In genomic region chr1:45884700-45885099, GRCh38 we compare ENCODE assay signal across 25 cellular contexts.
A peak's percentile ranks its signal among the peaks of the same experiment; 100 is the strongest.
DNase-seq lines count a peak whose midpoint lies in the region; ATAC-seq, FAIRE-seq and TF ChIP-seq lines count a peak whose summit lies in the region.
"Had no signal": no experiment of that assay in that cellular context is flagged by ENCODE, and none has a peak within 500 bp of the region (broad histone marks: within the 10 kb centered on the region; RNA-seq: fewer than 3 reads in every experiment).

No MANE protein-coding gene starts in this region.

- H3K27ac ChIP-seq in PC-3 (ENCODE audit: low read length) (peak overlapping the region; percentile 54), psoas muscle (peak overlapping the region; percentile 73)
- H3K27ac ChIP-seq: BLaER1, body of pancreas, RWPE1, tibial nerve had no signal

- H3K4me2 ChIP-seq in PC-3 (ENCODE audit: low read length), result peak overlapping the region; percentile 25
- H3K4me2 ChIP-seq: BLaER1 had no signal

- intact Hi-C loops in PC-3 (cut with micrococcal nuclease) (loop anchor here (1.0 to 10.0 kb wide), 5 partner anchors 8 to 294 kb away; partner anchors contain the start of genes GPBP1L1 and TMEM69), psoas muscle (cut with DNase I) (no loop called here)

- no peak overlapping the region for H3K4me3 ChIP-seq in PC-3 (ENCODE audit: low read length)
- peak overlapping the region; percentile 41 for H3K4me3 ChIP-seq in psoas muscle
- H3K4me3 ChIP-seq: BLaER1, body of pancreas, MG63, tibial nerve had no signal

- H3K9me2 ChIP-seq in PC-3 (replicated peaks; ENCODE audit: low read length), result no peaks in the 10 kb centered on the region

- H3K36me3 ChIP-seq in PC-3 (ENCODE audit: low read depth, low read length) (no peaks in the 10 kb centered on the region), psoas muscle (ENCODE audit: insufficient read depth in 1 of 2, low read depth in 1 of 2) (no peaks in the 10 kb centered on the region)
- H3K36me3 ChIP-seq: BLaER1, MG63, tibial nerve had no signal

- 96 to 98% (median 97%) methylated on average over 1 of the region's 1 CpG for WGBS in psoas muscle, 3 donors

- no peaks in the 10 kb centered on the region for H3K9me3 ChIP-seq in PC-3 (ENCODE audit: low read length)
- H3K9me3 ChIP-seq in psoas muscle, result no peaks in the 10 kb centered on the region
- H3K9me3 ChIP-seq: BLaER1, body of pancreas, MG63, tibial nerve had no signal

- ATAC-seq in PC-3 (peak; percentile 98), esophagus mucosa (peak; percentile 57), psoas muscle (peak; percentile 59 to 75 (median 72)), GM19452 (IDR thresholded peaks at IDR 0.05; ENCODE audit: unreplicated experiment) (no peak), GM21447 (IDR thresholded peaks at IDR 0.05; ENCODE audit: unreplicated experiment) (no peak)
- ATAC-seq: activated CD8-positive, alpha-beta T cell treated with anti-CD3 and anti-CD28 coated beads for 36 hours; body of pancreas had no signal

- DNase-seq in HFFc6, result no peak
- peak; percentile 83 for DNase-seq in PC-3
- no peak for DNase-seq in psoas muscle
- DNase-seq in NCI-H446 treated with DMSO at 0.1 percent for 48 hours (lab: John Stamatoyannopoulos, UW), result no peak
- no peak for DNase-seq in D721Med (ENCODE audit: insufficient read length, low spot score)
- DNase-seq: activated CD8-positive, alpha-beta T cell treated with anti-CD3 and anti-CD28 coated beads for 36 hours; activated T-cell treated with anti-CD3 and anti-CD28 coated beads, Interleukin-2, amount 50 U/mL, for 48 hours; body of pancreas; erythroblast; GF-D8; H9; MG63; NCI-H2029; NCI-H82; stimulated activated naive CD4-positive, alpha-beta T cell had no signal

- no peaks in the 10 kb centered on the region for H3K79me2 ChIP-seq in PC-3 (ENCODE audit: low read length)

- no peak overlapping the region for H3K4me3 Mint-ChIP-seq in HFFc6
- H3K4me3 Mint-ChIP-seq: activated CD8-positive, alpha-beta T cell treated with anti-CD3 and anti-CD28 coated beads for 36 hours; activated naive CD4-positive, alpha-beta T cell treated with anti-CD3 and anti-CD28 coated beads, Interleukin-2, amount 50 U/mL, for 24 hours; dendritic cell treated with granulocyte-macrophage colony-stimulating factor and Interleukin-4, amounts not matched to agents 40 ng/mL and 50 ng/mL, for 4 days; H9 had no signal

- TF ChIP-seq CTCF in HFFc6 (IDR thresholded peaks at IDR 0.05) (no peak), PC-3 (conservative IDR thresholded peaks at IDR 0.05; ENCODE audit: low read depth, low read length) (no peak), psoas muscle (IDR thresholded peaks at IDR 0.05) (no peak), D721Med (IDR thresholded peaks at IDR 0.05; ENCODE audit: insufficient read depth, missing control alignments) (no peak)

- CTCF ChIA-PET in PC-3 (lab: Charles Lee), result interaction anchor here (1.0 to 1.6 kb wide), 2 partner anchors 30 to 41 kb away, joined by 3 to 6 read pairs; no protein-coding TSS in a partner anchor

- H3K9me3 Mint-ChIP-seq in HFFc6, result no peaks in the 10 kb centered on the region
- H3K9me3 Mint-ChIP-seq: activated CD8-positive, alpha-beta T cell treated with anti-CD3 and anti-CD28 coated beads for 36 hours; activated naive CD4-positive, alpha-beta T cell treated with anti-CD3 and anti-CD28 coated beads, Interleukin-2, amount 50 U/mL, for 24 hours; dendritic cell treated with granulocyte-macrophage colony-stimulating factor and Interleukin-4, amounts not matched to agents 40 ng/mL and 50 ng/mL, for 4 days had no signal

- no peaks in the 10 kb centered on the region for H3K27me3 Mint-ChIP-seq in HFFc6 (ENCODE audit: insufficient read depth)
- H3K27me3 Mint-ChIP-seq: activated CD8-positive, alpha-beta T cell treated with anti-CD3 and anti-CD28 coated beads for 36 hours; activated naive CD4-positive, alpha-beta T cell treated with anti-CD3 and anti-CD28 coated beads, Interleukin-2, amount 50 U/mL, for 24 hours; progenitor cell of endocrine pancreas had no signal

- H2AFZ ChIP-seq in PC-3 (ENCODE audit: low read length), result no peak overlapping the region

- no TSS peak for BruUV-seq in PC-3 (replicated peaks; lab: Mats Ljungman, UMichigan)

- POLR2A ChIA-PET in PC-3 (lab: Charles Lee; ENCODE audit: unreplicated experiment), result interaction anchor here (0.6 kb wide), 2 partner anchors 119 to 315 kb away, joined by 3 read pairs; no protein-coding TSS in a partner anchor

- no peak for FAIRE-seq in D721Med (lab: Jason Lieb, UNC)
- FAIRE-seq: GM12891 had no signal

- H3K4me1 Mint-ChIP-seq in HFFc6 (ENCODE audit: low read depth), result peaks cover 48% of the 10 kb centered on the region

- H3K27me3 ChIP-seq in PC-3 (ENCODE audit: low read length) (no peaks in the 10 kb centered on the region), psoas muscle (ENCODE audit: insufficient read depth in 3 of 3, low read length in 2 of 3) (no peaks in the 10 kb centered on the region)
- H3K27me3 ChIP-seq: BLaER1, body of pancreas, MG63, tibial nerve had no signal

- H3K9ac ChIP-seq in PC-3 (ENCODE audit: low read length), result 0 out of 2 replicates have a peak overlapping the region, but pooled peaks have one; percentile 9
- H3K9ac ChIP-seq: BLaER1 had no signal

- peaks cover 19% of the 10 kb centered on the region for H3K4me1 ChIP-seq in PC-3 (ENCODE audit: insufficient read depth, low read length)
- H3K4me1 ChIP-seq in psoas muscle, result peaks cover 36% of the 10 kb centered on the region
- H3K4me1 ChIP-seq: BLaER1, tibial nerve had no signal

- H3F3A ChIP-seq in PC-3 (ENCODE audit: low read length, unreplicated experiment), result no peaks in the 10 kb centered on the region

- H3K27ac Mint-ChIP-seq in HFFc6, result peak overlapping the region; percentile 53
- H3K27ac Mint-ChIP-seq: activated CD8-positive, alpha-beta T cell treated with anti-CD3 and anti-CD28 coated beads for 36 hours; activated naive CD4-positive, alpha-beta T cell treated with anti-CD3 and anti-CD28 coated beads, Interleukin-2, amount 50 U/mL, for 24 hours; dendritic cell treated with granulocyte-macrophage colony-stimulating factor and Interleukin-4, amounts not matched to agents 40 ng/mL and 50 ng/mL, for 4 days; H9; progenitor cell of endocrine pancreas had no signal

- no peaks in the 10 kb centered on the region for H4K20me1 ChIP-seq in PC-3 (ENCODE audit: low read length)
- H4K20me1 ChIP-seq: BLaER1 had no signal

- 0 out of 2 replicates have a peak, but pooled peaks cover under 1% of the 10 kb centered on the region for H3K36me3 Mint-ChIP-seq in HFFc6 (ENCODE audit: low read depth)
- H3K36me3 Mint-ChIP-seq: activated naive CD4-positive, alpha-beta T cell treated with anti-CD3 and anti-CD28 coated beads, Interleukin-2, amount 50 U/mL, for 24 hours had no signal

Comparison
In these comparisons a context has a peak if more than half of its experiments do, and no peak if none do; other contexts are left out.
1. ATAC-seq: peak in PC-3 (single experiment), esophagus mucosa (single experiment) and psoas muscle (4 of 4); none in GM19452 (single experiment) and GM21447 (single experiment).